39 cellular contexts compared by ENCODE assay signal in the genomic region with DNA sequence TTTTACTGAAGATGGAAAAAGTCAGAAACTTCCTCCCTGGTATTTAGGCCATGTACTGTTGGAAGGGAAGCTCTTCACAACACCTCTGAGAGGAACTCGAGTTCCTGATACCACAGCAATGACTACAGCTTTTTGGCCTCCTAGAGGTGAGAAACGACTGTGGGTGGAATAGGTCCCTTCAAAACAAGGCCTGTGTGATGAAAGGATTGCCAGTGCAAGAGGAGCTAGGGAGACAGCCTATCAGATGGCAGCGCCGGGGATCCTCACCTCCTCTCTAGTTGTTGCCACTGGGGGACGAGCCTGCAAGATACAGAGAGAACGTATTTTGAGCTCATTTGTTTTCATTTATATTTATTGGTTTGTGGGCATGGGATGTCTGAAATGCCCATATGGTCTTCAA.
"Had no signal": no experiment of that assay in that cellular context is flagged by ENCODE, and none has a peak within 500 bp of the region (broad histone marks: within the 10 kb centered on the region; RNA-seq: fewer than 3 reads in every experiment).

No MANE protein-coding gene starts in this region.

- H3K9me3 ChIP-seq: adrenal gland, body of pancreas, breast epithelium had no signal

- H3K9me3 Mint-ChIP-seq: activated B cell treated with CpG ODN at 0.5 μM for 24 hours; activated CD4-positive, alpha-beta memory T cell treated with anti-CD3 and anti-CD28 coated beads for 36 hours; activated CD4-positive, alpha-beta T cell treated with anti-CD3 and anti-CD28 coated beads, Interleukin-2, amount 10 ng/mL, durations not matched to agents 24 days and 14 days; activated CD8-positive, alpha-beta T cell treated with anti-CD3 and anti-CD28 coated beads for 36 hours; activated naive CD4-positive, alpha-beta T cell treated with anti-CD3 and anti-CD28 coated beads for 36 hours; activated naive CD4-positive, alpha-beta T cell treated with anti-CD3 and anti-CD28 coated beads, Interleukin-2, amount 50 U/mL, for 72 hours; activated naive CD8-positive, alpha-beta T cell treated with anti-CD3 and anti-CD28 coated beads for 36 hours; activated T-cell treated with anti-CD3 and anti-CD28 coated beads, Interleukin-2, amount 50 U/mL, for 72 hours; T-helper 1 cell treated with Interleukin-12 subunit alpha and Interleukin-12 subunit beta and Interleukin-4 antibody, amounts not matched to agents 30 μg/mL and 1 μg/mL, for 36 hours; T-helper 2 cell treated with Interferon-gamma antibody and Interleukin-4, amounts not matched to agents 5 μg/mL and 100 μg/mL, for 36 hours had no signal

- H3K27me3 ChIP-seq: adrenal gland, body of pancreas, brain microvascular endothelial cell, breast epithelium had no signal

- H3K4me3 ChIP-seq: adrenal gland, body of pancreas, breast epithelium, cardiac muscle cell had no signal

- H3K36me3 Mint-ChIP-seq: activated CD4-positive, alpha-beta memory T cell treated with anti-CD3 and anti-CD28 coated beads for 36 hours; activated naive CD4-positive, alpha-beta T cell treated with anti-CD3 and anti-CD28 coated beads, Interleukin-2, amount 50 U/mL, for 72 hours; activated naive CD8-positive, alpha-beta T cell treated with anti-CD3 and anti-CD28 coated beads for 36 hours had no signal

- H3K27ac ChIP-seq: adrenal gland, body of pancreas, brain microvascular endothelial cell, breast epithelium, cardiac muscle cell, WERI-Rb-1 had no signal

- H3K4me1 Mint-ChIP-seq: activated B cell treated with CpG ODN at 0.5 μM for 24 hours; activated CD4-positive, alpha-beta T cell treated with anti-CD3 and anti-CD28 coated beads, Interleukin-2, amount 10 ng/mL, durations not matched to agents 24 days and 14 days; activated naive CD8-positive, alpha-beta T cell treated with anti-CD3 and anti-CD28 coated beads for 36 hours; activated T-helper 17 cell treated with anti-CD3 and anti-CD28 coated beads, Interleukin-2, amount 50 U/mL, for 72 hours; central memory CD8-positive, alpha-beta T cell had no signal

- H3K36me3 ChIP-seq: adrenal gland, brain microvascular endothelial cell, breast epithelium, cardiac muscle cell, WERI-Rb-1 had no signal

- ATAC-seq: activated CD8-positive, alpha-beta T cell treated with anti-CD3 and anti-CD28 coated beads for 36 hours; activated naive CD4-positive, alpha-beta T cell treated with anti-CD3 and anti-CD28 coated beads, Interleukin-2, amount 50 U/mL, for 72 hours; activated T-cell treated with anti-CD3 and anti-CD28 coated beads, Interleukin-2, amount 50 U/mL, for 4 hours; activated T-cell treated with anti-CD3 and anti-CD28 coated beads, Interleukin-2, amount 50 U/mL, for 72 hours; activated T-helper 17 cell treated with anti-CD3 and anti-CD28 coated beads, Interleukin-2, amount 50 U/mL, for 72 hours; body of pancreas had no signal

- H3K27me3 Mint-ChIP-seq: activated CD4-positive, alpha-beta T cell treated with anti-CD3 and anti-CD28 coated beads, Interleukin-2, amount 10 ng/mL, durations not matched to agents 24 days and 14 days; activated CD8-positive, alpha-beta T cell treated with anti-CD3 and anti-CD28 coated beads for 36 hours had no signal

- H3K4me1 ChIP-seq: adrenal gland, body of pancreas, breast epithelium had no signal

- H3K4me3 Mint-ChIP-seq: activated B cell treated with CpG ODN at 0.5 μM for 24 hours; activated CD4-positive, alpha-beta memory T cell treated with anti-CD3 and anti-CD28 coated beads for 36 hours; activated CD4-positive, alpha-beta T cell treated with anti-CD3 and anti-CD28 coated beads, Interleukin-2, amount 10 ng/mL, durations not matched to agents 24 days and 14 days; activated CD8-positive, alpha-beta T cell treated with anti-CD3 and anti-CD28 coated beads for 36 hours; activated naive CD4-positive, alpha-beta T cell treated with anti-CD3 and anti-CD28 coated beads for 36 hours; activated naive CD8-positive, alpha-beta T cell treated with anti-CD3 and anti-CD28 coated beads for 36 hours; activated T-cell treated with anti-CD3 and anti-CD28 coated beads, Interleukin-2, amount 50 U/mL, for 4 hours; activated T-cell treated with anti-CD3 and anti-CD28 coated beads, Interleukin-2, amount 50 U/mL, for 72 hours; activated T-helper 1 cell treated with anti-CD3 and anti-CD28 coated beads, Interleukin-12 subunit alpha, Interleukin-12 subunit beta, Interleukin-2, Interleukin-4 antibody, amounts not matched to agents 30 ng/mL and 10 ng/mL and 1 ng/mL, durations not matched to agents 14 hours and 24 hours and 36 hours; activated T-helper 17 cell treated with anti-CD3 and anti-CD28 coated beads, Interleukin-2, amount 50 U/mL, for 72 hours; central memory CD8-positive, alpha-beta T cell; T-helper 1 cell treated with Interleukin-12 subunit alpha and Interleukin-12 subunit beta and Interleukin-4 antibody, amounts not matched to agents 30 μg/mL and 1 μg/mL, for 36 hours; T-helper 2 cell treated with Interferon-gamma antibody and Interleukin-4, amounts not matched to agents 5 μg/mL and 100 μg/mL, for 36 hours had no signal

- DNase-seq: activated B cell treated with CpG ODN at 0.5 μM for 24 hours; activated CD4-positive, alpha-beta memory T cell treated with anti-CD3 and anti-CD28 coated beads for 36 hours; activated CD4-positive, alpha-beta T cell treated with anti-CD3 and anti-CD28 coated beads for 4 hours; activated CD4-positive, alpha-beta T cell treated with anti-CD3 and anti-CD28 coated beads, Interleukin-2, amount 10 ng/mL, durations not matched to agents 24 days and 14 days; activated CD4-positive, alpha-beta T cell treated with anti-CD3 and anti-CD28 coated beads, Interleukin-2, amount 50 U/mL, for 1 hour; activated CD4-positive, alpha-beta T cell treated with anti-CD3 and anti-CD28 coated beads, Interleukin-2, amount 50 U/mL, for 4 hours; activated CD4-positive, CD25-positive, alpha-beta regulatory T cell treated with anti-CD3 and anti-CD28 coated beads, Interleukin-2, amount 50 U/mL, for 72 hours; activated CD8-positive, alpha-beta memory T cell treated with anti-CD3 and anti-CD28 coated beads, Interleukin-2, amount 50 U/mL, for 4 hours; activated CD8-positive, alpha-beta T cell treated with anti-CD3 and anti-CD28 coated beads for 36 hours; activated effector memory CD4-positive, alpha-beta T cell treated with anti-CD3 and anti-CD28 coated beads, Interleukin-2, amount 50 U/mL, for 16 hours; activated gamma-delta T cell treated with Interleukin-2 at 50 U/mL for 16 hours; activated naive CD4-positive, alpha-beta T cell; activated naive CD4-positive, alpha-beta T cell treated with anti-CD3 and anti-CD28 coated beads for 36 hours; activated naive CD4-positive, alpha-beta T cell treated with anti-CD3 and anti-CD28 coated beads, Interleukin-2, amount 50 U/mL, for 16 hours; activated naive CD8-positive, alpha-beta T cell treated with anti-CD3 and anti-CD28 coated beads for 36 hours; activated T-cell treated with anti-CD3 and anti-CD28 coated beads for 4 hours; activated T-cell treated with anti-CD3 and anti-CD28 coated beads, Interleukin-2, amount 50 U/mL, for 1 hour; activated T-cell treated with anti-CD3 and anti-CD28 coated beads, Interleukin-2, amount 50 U/mL, for 4 hours; activated T-cell treated with anti-CD3 and anti-CD28 coated beads, Interleukin-2, amount 50 U/mL, for 72 hours; adrenal gland; amniotic stem cell; aorta; body of pancreas; brain microvascular endothelial cell; caudate nucleus; cerebellar nuclear complex; SW 1271; T-helper 1 cell; T-helper 2 cell; T-helper 9 cell; WERI-Rb-1 had no signal

- H3K27ac Mint-ChIP-seq: activated B cell treated with CpG ODN at 0.5 μM for 24 hours; activated CD4-positive, alpha-beta memory T cell treated with anti-CD3 and anti-CD28 coated beads for 36 hours; activated CD4-positive, alpha-beta T cell treated with anti-CD3 and anti-CD28 coated beads, Interleukin-2, amount 10 ng/mL, durations not matched to agents 24 days and 14 days; activated CD8-positive, alpha-beta T cell treated with anti-CD3 and anti-CD28 coated beads for 36 hours; activated naive CD4-positive, alpha-beta T cell treated with anti-CD3 and anti-CD28 coated beads for 36 hours; activated naive CD4-positive, alpha-beta T cell treated with anti-CD3 and anti-CD28 coated beads, Interleukin-2, amount 50 U/mL, for 72 hours; activated naive CD8-positive, alpha-beta T cell treated with anti-CD3 and anti-CD28 coated beads for 36 hours; activated T-cell treated with anti-CD3 and anti-CD28 coated beads, Interleukin-2, amount 50 U/mL, for 72 hours; activated T-helper 1 cell treated with anti-CD3 and anti-CD28 coated beads, Interleukin-12 subunit alpha, Interleukin-12 subunit beta, Interleukin-2, Interleukin-4 antibody, amounts not matched to agents 30 ng/mL and 10 ng/mL and 1 ng/mL, durations not matched to agents 14 hours and 24 hours and 36 hours; activated T-helper 17 cell treated with anti-CD3 and anti-CD28 coated beads, Interleukin-2, amount 50 U/mL, for 72 hours; T-helper 1 cell treated with Interleukin-12 subunit alpha and Interleukin-12 subunit beta and Interleukin-4 antibody, amounts not matched to agents 30 μg/mL and 1 μg/mL, for 36 hours; T-helper 2 cell treated with Interferon-gamma antibody and Interleukin-4, amounts not matched to agents 5 μg/mL and 100 μg/mL, for 36 hours had no signal
